9 cellular contexts compared by ENCODE assay signal in genomic region chr5:172740483-172741205, GRCh38. TPM values are rescaled to one million over a fixed set of nuclear protein-coding genes. Genes with fewer than 3 reads are reported as not detected.
DNase-seq lines count a peak whose midpoint lies in the region; ATAC-seq, FAIRE-seq and TF ChIP-seq lines count a peak whose summit lies in the region.
"Had no signal": no experiment of that assay in that cellular context is flagged by ENCODE, and none has a peak within 500 bp of the region (broad histone marks: within the 10 kb centered on the region; RNA-seq: fewer than 3 reads in every experiment).

No MANE protein-coding gene starts in this region.

- H3K36me3 ChIP-seq in sigmoid colon: no peaks in the 10 kb centered on the region

- DNase-seq in ELR (ENCODE audit: low read depth): peak; percentile 89
- DNase-seq in SW480 (ENCODE audit: low spot score): peak; percentile 47
- DNase-seq in Right ventricle myocardium superior: peak; percentile 85
- DNase-seq in sigmoid colon: peak; percentile 94
- no peak for DNase-seq in NCI-H2081 (lab: John Stamatoyannopoulos, UW)
- no peak for DNase-seq in GM12891 (ENCODE audit: insufficient read length, low spot score)
- DNase-seq in central memory CD4-positive, alpha-beta T cell: no peak
- DNase-seq: stimulated activated CD4-positive, alpha-beta T cell treated with anti-CD3 and anti-CD28 coated beads, Interleukin-1b, Interleukin-23, amount 100 ng/mL, for 48 hours had no signal

- peaks cover 0 to 63% (median 42%) of the 10 kb centered on the region in 4 donors for H3K4me1 ChIP-seq in sigmoid colon

- H3K27me3 ChIP-seq in sigmoid colon: no peaks in the 10 kb centered on the region

- ATAC-seq in Right ventricle myocardium superior (ENCODE audit: poor library complexity) (peak; percentile 93), HG03521 (IDR thresholded peaks at IDR 0.05; ENCODE audit: unreplicated experiment) (no peak)

- TF ChIP-seq EP300 in sigmoid colon (IDR thresholded peaks at IDR 0.05): peak in 2 of 4 donors; percentile 28 to 76

- no peak for TF ChIP-seq POLR2A in sigmoid colon (IDR thresholded peaks at IDR 0.05)
- no peak for TF ChIP-seq POLR2A in GM12891 (IDR thresholded peaks at IDR 0.05; ENCODE audit: low read depth, low read length)

- 74 to 82% methylated on average over 15 of the region's 15 CpGs for WGBS in sigmoid colon, 2 donors

- no peak for TF ChIP-seq CTCF in sigmoid colon (IDR thresholded peaks at IDR 0.05)

- intact Hi-C loops in Right ventricle myocardium superior (cut with DNase I): no loop called here
- intact Hi-C loops in sigmoid colon (cut with DNase I): no loop called here

- no peaks in the 10 kb centered on the region for H3K9me3 ChIP-seq in sigmoid colon

- H3K4me3 ChIP-seq in sigmoid colon: no peak overlapping the region

- no peak for FAIRE-seq in GM12891 (lab: Jason Lieb, UNC)

- H3K27ac ChIP-seq in sigmoid colon: peak overlapping the region; percentile 82 to 95 (median 91)

TF ChIP-seq in GM12891, 5 proteins besides CTCF, POLR2A, EP300 and RAD21:
- TF ChIP-seq POLR2AphosphoS5 (IDR thresholded peaks at IDR 0.05; ENCODE audit: low read depth, low read length) (no peak), SPI1 (IDR thresholded peaks at IDR 0.05; ENCODE audit: low read depth, low read length) (no peak), PAX5 (IDR thresholded peaks at IDR 0.05; ENCODE audit: insufficient read depth, low read length, severe bottlenecking) (no peak), POU2F2 (IDR thresholded peaks at IDR 0.05; ENCODE audit: low read depth, low read length) (no peak), TAF1 (IDR thresholded peaks at IDR 0.05; ENCODE audit: low read depth, low read length) (no peak)

RNA-seq across cellular contexts. Expression of gene DUSP1, which starts 30.4 kb away (rescaled TPM):
- total RNA-seq in Right ventricle myocardium superior: 122 TPM
- total RNA-seq in sigmoid colon: 1,000 to 10,000 TPM in 1 of 4 donors, 100 to 1,000 TPM in 3; 449 to 1,033 (median 779) TPM
- 100 to 1,000 TPM in 2 of 3 donors, 10 to 100 TPM in 1; 99.9 to 253 (median 136) TPM for polyA plus RNA-seq in sigmoid colon
- polyA plus RNA-seq in GM12891 (2012; ENCODE audit: low read depth, missing spikeins): 5.2 TPM

Comparison
In these comparisons a context has a peak if more than half of its experiments do, and no peak if none do; other contexts are left out.
1. DNase-seq: peak in ELR (single experiment), SW480 (single experiment), Right ventricle myocardium superior (single experiment) and sigmoid colon (single experiment); none in NCI-H2081 (0 of 2), GM12891 (single experiment) and central memory CD4-positive, alpha-beta T cell (single experiment).